Comparison of ENCODE assay signal across 8 cellular contexts in genomic region chr3:126083511-126083912, GRCh38. TPM values are rescaled to one million over a fixed set of nuclear protein-coding genes. Genes with fewer than 3 reads are reported as not detected.
DNase-seq lines count a peak whose midpoint lies in the region; ATAC-seq and FAIRE-seq lines count a peak whose summit lies in the region.

No MANE protein-coding gene starts in this region.

- no peak for FAIRE-seq in GM18507 (lab: Jason Lieb, UNC)

- ATAC-seq in HG02981 (IDR thresholded peaks at IDR 0.05; ENCODE audit: unreplicated experiment) (peak; percentile 51), Right ventricle myocardium superior (ENCODE audit: poor library complexity) (peak; percentile 72), GM18520 (IDR thresholded peaks at IDR 0.05; ENCODE audit: unreplicated experiment) (no peak)

- DNase-seq in AG08396 (ENCODE audit: low spot score) (peak; percentile 65), GM18507 (ENCODE audit: extremely low spot score, insufficient read length, low read depth) (peak; percentile 37), NCI-H2196 (lab: John Stamatoyannopoulos, UW; ENCODE audit: unreplicated experiment) (peak; percentile 46), activated gamma-delta T cell treated with Interleukin-2 at 50 U/mL for 16 hours (peak; percentile 34), Right ventricle myocardium superior (peak; percentile 65), pons (ENCODE audit: low spot score) (peak; percentile 12)

- intact Hi-C loops in Right ventricle myocardium superior (cut with DNase I): loop anchor here (10.0 kb wide), 1 partner anchor 109 kb away; no protein-coding TSS in a partner anchor

RNA-seq across cellular contexts. Expression of gene SLC41A3, which starts 0.4 kb away (rescaled TPM):
- 34.7 TPM for total RNA-seq in Right ventricle myocardium superior

Comparison
In these comparisons a context has a peak if more than half of its experiments do, and no peak if none do; other contexts are left out.
1. DNase-seq: peak in every context shown above with its lines; median percentile 65 in AG08396; 65 in Right ventricle myocardium superior; 46 in NCI-H2196; 37 in GM18507; 34 in activated gamma-delta T cell treated with Interleukin-2 at 50 U/mL for 16 hours; 12 in pons.